Comparison of ENCODE assay signal across 31 cellular contexts in the genomic region with DNA sequence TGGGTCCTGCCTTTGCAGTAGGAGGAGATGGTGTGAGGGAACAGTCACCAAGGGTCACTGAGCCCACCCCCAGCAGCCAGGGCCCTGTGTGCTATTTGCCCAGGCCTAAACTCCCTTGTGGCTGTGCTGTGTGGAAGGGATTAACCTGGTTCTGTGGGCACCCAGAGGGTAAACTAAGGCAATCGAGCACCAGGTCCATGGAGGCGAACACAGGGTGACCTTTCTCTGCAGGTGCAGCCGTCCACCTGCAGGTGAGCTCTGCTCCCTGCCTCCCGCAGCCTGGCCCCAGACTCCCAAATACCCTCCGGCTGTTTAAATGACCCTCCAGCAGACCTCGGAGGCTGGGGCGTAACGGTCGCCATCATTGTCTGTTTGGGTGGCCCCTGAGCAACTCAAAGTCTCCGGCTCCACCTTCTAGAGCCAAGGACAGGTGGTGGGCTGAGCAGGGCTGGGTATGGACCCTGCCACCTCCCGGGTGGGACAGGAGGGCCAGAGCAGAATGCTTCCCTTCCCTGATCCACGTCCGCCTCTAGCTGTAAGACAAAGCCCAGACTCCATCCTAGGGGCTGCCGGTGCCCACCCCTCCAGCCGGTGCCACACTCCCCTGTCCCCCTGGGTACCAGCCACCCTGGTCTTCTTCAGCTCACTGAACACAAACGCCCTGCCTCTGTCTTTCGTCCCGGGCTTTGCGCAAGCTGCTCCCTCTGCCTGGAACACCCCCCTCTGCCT. TPM values are rescaled to one million over a fixed set of nuclear protein-coding genes. Genes with fewer than 3 reads are reported as not detected.
"Had no signal": no experiment of that assay in that cellular context is flagged by ENCODE, and none has a peak within 500 bp of the region (broad histone marks: within the 10 kb centered on the region; RNA-seq: fewer than 3 reads in every experiment).

No MANE protein-coding gene starts in this region.

- H3K4me2 ChIP-seq: SK-N-SH had no signal

- ATAC-seq: activated CD8-positive, alpha-beta T cell treated with anti-CD3 and anti-CD28 coated beads, Interleukin-2, amount 10 ng/mL, durations not matched to agents 7 days and 5 days; activated naive CD8-positive, alpha-beta T cell treated with anti-CD3 and anti-CD28 coated beads, Interleukin-2, amount 50 U/mL, for 24 hours; body of pancreas; WTC11 had no signal

- H3K27ac ChIP-seq: ascending aorta, body of pancreas, SJCRH30 had no signal

- H3K9me3 Mint-ChIP-seq: activated naive CD8-positive, alpha-beta T cell treated with anti-CD3 and anti-CD28 coated beads, Interleukin-2, amount 50 U/mL, for 24 hours; WTC11 had no signal

- DNase-seq: activated CD4-positive, alpha-beta T cell treated with anti-CD3 and anti-CD28 coated beads for 48 hours; activated CD4-positive, alpha-beta T cell treated with anti-CD3 and anti-CD28 coated beads, Interleukin-2, amount 50 U/mL, for 4 hours; activated CD4-positive, CD25-positive, alpha-beta regulatory T cell treated with anti-CD3 and anti-CD28 coated beads, Interleukin-2, amount 50 U/mL, for 72 hours; activated CD8-positive, alpha-beta memory T cell treated with anti-CD3 and anti-CD28 coated beads, Interleukin-2, amount 50 U/mL, for 48 hours; activated CD8-positive, alpha-beta T cell treated with anti-CD3 and anti-CD28 coated beads, Interleukin-2, amount 10 ng/mL, durations not matched to agents 7 days and 5 days; activated naive CD4-positive, alpha-beta T cell treated with anti-CD3 and anti-CD28 coated beads, Interleukin-2, amount 50 U/mL, for 16 hours; activated naive CD8-positive, alpha-beta T cell treated with anti-CD3 and anti-CD28 coated beads, Interleukin-2, amount 50 U/mL, for 24 hours; activated T-cell treated with anti-CD3 and anti-CD28 coated beads, Interleukin-2, amount 50 U/mL, for 1 hour; amniotic stem cell; body of pancreas; central memory CD4-positive, alpha-beta T cell; NCI-H1048; NCI-H1694; NCI-H2029; NCI-H2107; NCI-H2171 treated with DMSO at 0.1 percent for 48 hours; NCI-H226; NCI-H510A; NCI-H526 treated with DMSO at 0.1 percent for 48 hours; NCI-H82; OCI-M1; Right ventricle myocardium superior; RPMI8226; SJCRH30; SK-N-SH had no signal

- H3K4me1 ChIP-seq: ascending aorta, body of pancreas had no signal

- H3K9ac ChIP-seq: SK-N-SH had no signal

- H3K4me3 Mint-ChIP-seq: activated CD8-positive, alpha-beta T cell treated with anti-CD3 and anti-CD28 coated beads, Interleukin-2, amount 10 ng/mL, durations not matched to agents 7 days and 5 days; activated naive CD8-positive, alpha-beta T cell treated with anti-CD3 and anti-CD28 coated beads, Interleukin-2, amount 50 U/mL, for 24 hours; WTC11 had no signal

- FAIRE-seq: bronchial epithelial cell had no signal

- H3K27ac Mint-ChIP-seq: activated CD8-positive, alpha-beta T cell treated with anti-CD3 and anti-CD28 coated beads, Interleukin-2, amount 10 ng/mL, durations not matched to agents 7 days and 5 days; activated naive CD8-positive, alpha-beta T cell treated with anti-CD3 and anti-CD28 coated beads, Interleukin-2, amount 50 U/mL, for 24 hours had no signal

- H3K36me3 Mint-ChIP-seq: WTC11 had no signal

- H3K27me3 ChIP-seq: ascending aorta had no signal

- H3K9me3 ChIP-seq: ascending aorta, body of pancreas, SJCRH30, SK-N-SH had no signal

- H3K4me3 ChIP-seq: ascending aorta, body of pancreas, SJCRH30 had no signal

- H3K36me3 ChIP-seq: ascending aorta, SJCRH30 had no signal

- H3K4me1 Mint-ChIP-seq: activated naive CD8-positive, alpha-beta T cell treated with anti-CD3 and anti-CD28 coated beads, Interleukin-2, amount 50 U/mL, for 24 hours had no signal

RNA-seq across cellular contexts. Expression of a gene that starts 34.1 kb away (rescaled TPM):
- total RNA-seq: activated CD8-positive, alpha-beta T cell treated with anti-CD3 and anti-CD28 coated beads, Interleukin-2, amount 10 ng/mL, durations not matched to agents 7 days and 5 days; ascending aorta; T-helper 1 cell treated with Interleukin-12 subunit alpha and Interleukin-12 subunit beta and Interleukin-4 antibody, amounts not matched to agents 30 ng/mL and 1 ng/mL, for 36 hours had no signal

RNA-seq across cellular contexts. Expression of a gene that starts 35.9 kb away (rescaled TPM):
- total RNA-seq: activated CD8-positive, alpha-beta T cell treated with anti-CD3 and anti-CD28 coated beads, Interleukin-2, amount 10 ng/mL, durations not matched to agents 7 days and 5 days; bronchial epithelial cell; LHCN-M2; M059J; SJCRH30 had no signal
